In the genomic region with DNA sequence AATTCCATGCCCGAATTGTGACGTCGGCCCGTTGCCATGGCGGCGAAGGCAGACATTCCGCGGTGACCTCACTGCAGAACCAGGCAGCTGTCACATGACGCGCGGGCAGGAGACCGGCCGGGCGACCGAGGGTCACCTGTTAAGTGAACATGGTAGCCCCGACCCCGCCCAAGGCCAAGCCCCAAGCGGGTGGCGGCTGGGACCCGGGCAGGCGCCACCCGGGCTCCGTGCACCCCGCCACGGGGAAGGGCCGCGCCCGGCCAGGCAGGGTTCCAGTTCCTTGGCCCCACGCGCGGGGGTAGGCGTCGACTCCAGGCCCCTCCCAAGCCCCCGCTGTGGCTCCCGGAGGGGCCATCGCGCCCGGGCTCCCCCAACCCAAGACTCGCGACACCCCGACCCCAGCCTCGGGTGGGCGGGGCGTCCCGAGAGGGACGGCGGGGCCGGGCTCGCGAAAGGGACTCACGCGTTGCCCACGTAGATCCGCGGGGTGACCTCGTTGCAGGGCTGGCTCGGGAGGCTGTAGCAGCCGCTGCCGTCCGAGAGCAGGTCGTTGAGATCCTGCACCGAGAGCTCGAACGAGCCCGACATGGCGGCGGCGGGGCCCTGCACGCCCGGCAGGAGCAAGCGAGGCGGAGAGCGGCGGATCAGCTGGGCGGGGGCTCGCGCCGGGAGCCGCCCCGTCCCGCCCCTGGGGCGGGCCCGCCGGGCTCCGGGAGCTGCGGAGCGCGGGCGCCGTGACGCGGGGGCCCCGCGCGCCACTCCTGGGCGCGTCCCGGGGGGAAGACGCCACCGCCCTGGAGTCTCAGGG, we compare ENCODE assay signal across 1 cellular context.
A peak's percentile ranks its signal among the peaks of the same experiment; 100 is the strongest.
TF ChIP-seq lines count a peak whose summit lies in the region.

Gene DUSP3 (minus strand): TSS at position 641 of the 808 bp plus-strand sequence. CDS start 53 bp downstream, at position 588.

TF ChIP-seq in H1, 55 proteins besides CTCF, POLR2A, EP300 and RAD21 (continued from another document):
- TF ChIP-seq HDAC2 (IDR thresholded peaks at IDR 0.05; ENCODE audit: borderline replicate concordance in 1 of 2, low read depth in 2 of 2, low read length in 2 of 2) (0 out of 4 replicates have a peak, but pooled peaks of 1 of the 2 experiments have one; percentile 12), POU5F1 (IDR thresholded peaks at IDR 0.05; ENCODE audit: low read depth, low read length) (no peak), GABPA (IDR thresholded peaks at IDR 0.05; ENCODE audit: borderline replicate concordance, insufficient read depth, low read length) (no peak), MAX (IDR thresholded peaks at IDR 0.05) (no peak; the same call in 1 of the 2 replicates), EZH2 (IDR thresholded peaks at IDR 0.05; ENCODE audit: low read depth, low read length, severe bottlenecking) (no peak), SRF (IDR thresholded peaks at IDR 0.05; ENCODE audit: low read depth, low read length) (no peak), CEBPB (IDR thresholded peaks at IDR 0.05; ENCODE audit: low read depth, low read length) (no peak), PHF8 (conservative IDR thresholded peaks at IDR 0.05; ENCODE audit: low read depth, low read length) (peak; percentile 92), BCL11A (IDR thresholded peaks at IDR 0.05; ENCODE audit: low read depth in 2 of 2, low read length in 2 of 2) (no peak), FOSL1 (IDR thresholded peaks at IDR 0.05; ENCODE audit: insufficient read depth, low read depth, low read length) (peak; percentile 66; the same call in 1 of the 2 replicates), ATF2 (IDR thresholded peaks at IDR 0.05; ENCODE audit: low read length) (peak; percentile 94), JUN (IDR thresholded peaks at IDR 0.05; ENCODE audit: low read depth, low read length) (peak; percentile 93), CBX5 (IDR thresholded peaks at IDR 0.05; ENCODE audit: low read depth, low read length) (no peak), NANOG (IDR thresholded peaks at IDR 0.05; ENCODE audit: insufficient read depth, low read depth, low read length, poor library complexity, severe bottlenecking) (no peak), SAP30 (IDR thresholded peaks at IDR 0.05; ENCODE audit: insufficient read depth, insufficient replicate concordance, low read length) (no peak), SIX5 (IDR thresholded peaks at IDR 0.05; ENCODE audit: low read depth, low read length) (no peak), JUND (IDR thresholded peaks at IDR 0.05; ENCODE audit: low read length) (peak; percentile 92), CBX8 (IDR thresholded peaks at IDR 0.05; ENCODE audit: borderline replicate concordance, low read depth, low read length) (no peak), BACH1 (IDR thresholded peaks at IDR 0.05; ENCODE audit: low read length) (0 out of 2 replicates have a peak, but pooled peaks have one; percentile 41), TAF1 (IDR thresholded peaks at IDR 0.05; ENCODE audit: low read depth, low read length) (peak; percentile 68), SP2 (IDR thresholded peaks at IDR 0.05; ENCODE audit: low read length) (no peak), CHD1 (IDR thresholded peaks at IDR 0.05; ENCODE audit: low read depth, low read length) (no peak), POLR2AphosphoS5 (IDR thresholded peaks at IDR 0.05; ENCODE audit: low read depth, low read length) (peak; percentile 84), SIRT6 (IDR thresholded peaks at IDR 0.05; ENCODE audit: low read length) (no peak), EGR1 (IDR thresholded peaks at IDR 0.05; ENCODE audit: borderline replicate concordance, low read depth, low read length) (no peak), RFX5 (IDR thresholded peaks at IDR 0.05; ENCODE audit: borderline replicate concordance, low read depth, low read length) (peak; percentile 68), TBP (IDR thresholded peaks at IDR 0.05; ENCODE audit: low read depth, low read length) (peak; percentile 37), SIN3A (conservative IDR thresholded peaks at IDR 0.05 in 1 of 2, IDR thresholded peaks at IDR 0.05 in 1 of 2; ENCODE audit: low read depth in 1 of 2, low read length in 2 of 2) (peak; percentile 73 to 93; a peak in 3 of 4 replicates), TCF12 (IDR thresholded peaks at IDR 0.05; ENCODE audit: low read depth, low read length) (no peak), KDM5A (IDR thresholded peaks at IDR 0.05; ENCODE audit: low read length) (no peak), SP4 (IDR thresholded peaks at IDR 0.05; ENCODE audit: low read length) (no peak), RNF2 (IDR thresholded peaks at IDR 0.05; ENCODE audit: borderline replicate concordance, low read depth, low read length, missing control alignments, poor library complexity, severe bottlenecking) (no peak), CREB1 (IDR thresholded peaks at IDR 0.05) (peak; percentile 94), RBBP5 (IDR thresholded peaks at IDR 0.05; ENCODE audit: borderline replicate concordance, low read depth, low read length) (peak; percentile 66; the same call in 1 of the 2 replicates), CHD2 (IDR thresholded peaks at IDR 0.05; ENCODE audit: low read length) (peak; percentile 71; the same call in 1 of the 2 replicates), BRCA1 (IDR thresholded peaks at IDR 0.05; ENCODE audit: low read depth, low read length) (no peak), TAF7 (optimal IDR thresholded peaks at IDR 0.05; ENCODE audit: borderline replicate concordance, low read depth, low read length) (peak; percentile 54), KDM4A (IDR thresholded peaks at IDR 0.05; ENCODE audit: low read depth, low read length, severe bottlenecking) (peak; percentile 38), TEAD4 (IDR thresholded peaks at IDR 0.05; ENCODE audit: low read depth, low read length) (peak; percentile 97), CTBP2 (IDR thresholded peaks at IDR 0.05; ENCODE audit: borderline replicate concordance, insufficient read depth, insufficient read length, low read length) (no peak), RXRA (IDR thresholded peaks at IDR 0.05; ENCODE audit: insufficient read depth, low read depth, low read length) (no peak), NRF1 (IDR thresholded peaks at IDR 0.05; ENCODE audit: low read depth, low read length) (no peak), SP1 (IDR thresholded peaks at IDR 0.05; ENCODE audit: low read depth, low read length) (no peak), KDM1A (IDR thresholded peaks at IDR 0.05; ENCODE audit: borderline replicate concordance, low read length) (no peak), YY1 (IDR thresholded peaks at IDR 0.05; ENCODE audit: low read depth, low read length) (peak; percentile 59; the same call in 1 of the 2 replicates), HDAC6 (IDR thresholded peaks at IDR 0.05; ENCODE audit: low read depth, low read length) (no peak), ASH2L (IDR thresholded peaks at IDR 0.05; ENCODE audit: low read length) (peak; percentile 36), GTF2F1 (IDR thresholded peaks at IDR 0.05; ENCODE audit: borderline replicate concordance, low read depth, low read length) (no peak)
- TF ChIP-seq, protein P1, sequence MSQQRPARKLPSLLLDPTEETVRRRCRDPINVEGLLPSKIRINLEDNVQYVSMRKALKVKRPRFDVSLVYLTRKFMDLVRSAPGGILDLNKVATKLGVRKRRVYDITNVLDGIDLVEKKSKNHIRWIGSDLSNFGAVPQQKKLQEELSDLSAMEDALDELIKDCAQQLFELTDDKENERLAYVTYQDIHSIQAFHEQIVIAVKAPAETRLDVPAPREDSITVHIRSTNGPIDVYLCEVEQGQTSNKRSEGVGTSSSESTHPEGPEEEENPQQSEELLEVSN (IDR thresholded peaks at IDR 0.05), result 0 out of 2 replicates have a peak, but pooled peaks have one; percentile 10
- TF ChIP-seq, protein P2, sequence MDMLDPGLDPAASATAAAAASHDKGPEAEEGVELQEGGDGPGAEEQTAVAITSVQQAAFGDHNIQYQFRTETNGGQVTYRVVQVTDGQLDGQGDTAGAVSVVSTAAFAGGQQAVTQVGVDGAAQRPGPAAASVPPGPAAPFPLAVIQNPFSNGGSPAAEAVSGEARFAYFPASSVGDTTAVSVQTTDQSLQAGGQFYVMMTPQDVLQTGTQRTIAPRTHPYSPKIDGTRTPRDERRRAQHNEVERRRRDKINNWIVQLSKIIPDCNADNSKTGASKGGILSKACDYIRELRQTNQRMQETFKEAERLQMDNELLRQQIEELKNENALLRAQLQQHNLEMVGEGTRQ (IDR thresholded peaks at IDR 0.05; ENCODE audit: low read length), result peak; percentile 91
- TF ChIP-seq, protein P3, sequence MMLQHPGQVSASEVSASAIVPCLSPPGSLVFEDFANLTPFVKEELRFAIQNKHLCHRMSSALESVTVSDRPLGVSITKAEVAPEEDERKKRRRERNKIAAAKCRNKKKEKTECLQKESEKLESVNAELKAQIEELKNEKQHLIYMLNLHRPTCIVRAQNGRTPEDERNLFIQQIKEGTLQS (IDR thresholded peaks at IDR 0.05; ENCODE audit: insufficient read depth, low read depth, low read length), result peak; percentile 65
- TF ChIP-seq, protein P4, sequence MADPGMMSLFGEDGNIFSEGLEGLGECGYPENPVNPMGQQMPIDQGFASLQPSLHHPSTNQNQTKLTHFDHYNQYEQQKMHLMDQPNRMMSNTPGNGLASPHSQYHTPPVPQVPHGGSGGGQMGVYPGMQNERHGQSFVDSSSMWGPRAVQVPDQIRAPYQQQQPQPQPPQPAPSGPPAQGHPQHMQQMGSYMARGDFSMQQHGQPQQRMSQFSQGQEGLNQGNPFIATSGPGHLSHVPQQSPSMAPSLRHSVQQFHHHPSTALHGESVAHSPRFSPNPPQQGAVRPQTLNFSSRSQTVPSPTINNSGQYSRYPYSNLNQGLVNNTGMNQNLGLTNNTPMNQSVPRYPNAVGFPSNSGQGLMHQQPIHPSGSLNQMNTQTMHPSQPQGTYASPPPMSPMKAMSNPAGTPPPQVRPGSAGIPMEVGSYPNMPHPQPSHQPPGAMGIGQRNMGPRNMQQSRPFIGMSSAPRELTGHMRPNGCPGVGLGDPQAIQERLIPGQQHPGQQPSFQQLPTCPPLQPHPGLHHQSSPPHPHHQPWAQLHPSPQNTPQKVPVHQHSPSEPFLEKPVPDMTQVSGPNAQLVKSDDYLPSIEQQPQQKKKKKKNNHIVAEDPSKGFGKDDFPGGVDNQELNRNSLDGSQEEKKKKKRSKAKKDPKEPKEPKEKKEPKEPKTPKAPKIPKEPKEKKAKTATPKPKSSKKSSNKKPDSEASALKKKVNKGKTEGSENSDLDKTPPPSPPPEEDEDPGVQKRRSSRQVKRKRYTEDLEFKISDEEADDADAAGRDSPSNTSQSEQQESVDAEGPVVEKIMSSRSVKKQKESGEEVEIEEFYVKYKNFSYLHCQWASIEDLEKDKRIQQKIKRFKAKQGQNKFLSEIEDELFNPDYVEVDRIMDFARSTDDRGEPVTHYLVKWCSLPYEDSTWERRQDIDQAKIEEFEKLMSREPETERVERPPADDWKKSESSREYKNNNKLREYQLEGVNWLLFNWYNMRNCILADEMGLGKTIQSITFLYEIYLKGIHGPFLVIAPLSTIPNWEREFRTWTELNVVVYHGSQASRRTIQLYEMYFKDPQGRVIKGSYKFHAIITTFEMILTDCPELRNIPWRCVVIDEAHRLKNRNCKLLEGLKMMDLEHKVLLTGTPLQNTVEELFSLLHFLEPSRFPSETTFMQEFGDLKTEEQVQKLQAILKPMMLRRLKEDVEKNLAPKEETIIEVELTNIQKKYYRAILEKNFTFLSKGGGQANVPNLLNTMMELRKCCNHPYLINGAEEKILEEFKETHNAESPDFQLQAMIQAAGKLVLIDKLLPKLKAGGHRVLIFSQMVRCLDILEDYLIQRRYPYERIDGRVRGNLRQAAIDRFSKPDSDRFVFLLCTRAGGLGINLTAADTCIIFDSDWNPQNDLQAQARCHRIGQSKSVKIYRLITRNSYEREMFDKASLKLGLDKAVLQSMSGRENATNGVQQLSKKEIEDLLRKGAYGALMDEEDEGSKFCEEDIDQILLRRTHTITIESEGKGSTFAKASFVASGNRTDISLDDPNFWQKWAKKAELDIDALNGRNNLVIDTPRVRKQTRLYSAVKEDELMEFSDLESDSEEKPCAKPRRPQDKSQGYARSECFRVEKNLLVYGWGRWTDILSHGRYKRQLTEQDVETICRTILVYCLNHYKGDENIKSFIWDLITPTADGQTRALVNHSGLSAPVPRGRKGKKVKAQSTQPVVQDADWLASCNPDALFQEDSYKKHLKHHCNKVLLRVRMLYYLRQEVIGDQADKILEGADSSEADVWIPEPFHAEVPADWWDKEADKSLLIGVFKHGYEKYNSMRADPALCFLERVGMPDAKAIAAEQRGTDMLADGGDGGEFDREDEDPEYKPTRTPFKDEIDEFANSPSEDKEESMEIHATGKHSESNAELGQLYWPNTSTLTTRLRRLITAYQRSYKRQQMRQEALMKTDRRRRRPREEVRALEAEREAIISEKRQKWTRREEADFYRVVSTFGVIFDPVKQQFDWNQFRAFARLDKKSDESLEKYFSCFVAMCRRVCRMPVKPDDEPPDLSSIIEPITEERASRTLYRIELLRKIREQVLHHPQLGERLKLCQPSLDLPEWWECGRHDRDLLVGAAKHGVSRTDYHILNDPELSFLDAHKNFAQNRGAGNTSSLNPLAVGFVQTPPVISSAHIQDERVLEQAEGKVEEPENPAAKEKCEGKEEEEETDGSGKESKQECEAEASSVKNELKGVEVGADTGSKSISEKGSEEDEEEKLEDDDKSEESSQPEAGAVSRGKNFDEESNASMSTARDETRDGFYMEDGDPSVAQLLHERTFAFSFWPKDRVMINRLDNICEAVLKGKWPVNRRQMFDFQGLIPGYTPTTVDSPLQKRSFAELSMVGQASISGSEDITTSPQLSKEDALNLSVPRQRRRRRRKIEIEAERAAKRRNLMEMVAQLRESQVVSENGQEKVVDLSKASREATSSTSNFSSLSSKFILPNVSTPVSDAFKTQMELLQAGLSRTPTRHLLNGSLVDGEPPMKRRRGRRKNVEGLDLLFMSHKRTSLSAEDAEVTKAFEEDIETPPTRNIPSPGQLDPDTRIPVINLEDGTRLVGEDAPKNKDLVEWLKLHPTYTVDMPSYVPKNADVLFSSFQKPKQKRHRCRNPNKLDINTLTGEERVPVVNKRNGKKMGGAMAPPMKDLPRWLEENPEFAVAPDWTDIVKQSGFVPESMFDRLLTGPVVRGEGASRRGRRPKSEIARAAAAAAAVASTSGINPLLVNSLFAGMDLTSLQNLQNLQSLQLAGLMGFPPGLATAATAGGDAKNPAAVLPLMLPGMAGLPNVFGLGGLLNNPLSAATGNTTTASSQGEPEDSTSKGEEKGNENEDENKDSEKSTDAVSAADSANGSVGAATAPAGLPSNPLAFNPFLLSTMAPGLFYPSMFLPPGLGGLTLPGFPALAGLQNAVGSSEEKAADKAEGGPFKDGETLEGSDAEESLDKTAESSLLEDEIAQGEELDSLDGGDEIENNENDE (IDR thresholded peaks at IDR 0.05; ENCODE audit: insufficient replicate concordance, low read length), result no peak
